20 cellular contexts compared by ENCODE assay signal in genomic region chr12:117679776-117680175, GRCh38.
A peak's percentile ranks its signal among the peaks of the same experiment; 100 is the strongest.
DNase-seq lines count a peak whose midpoint lies in the region; FAIRE-seq and TF ChIP-seq lines count a peak whose summit lies in the region.
"Had no signal": no experiment of that assay in that cellular context is flagged by ENCODE, and none has a peak within 500 bp of the region (broad histone marks: within the 10 kb centered on the region; RNA-seq: fewer than 3 reads in every experiment).

No MANE protein-coding gene starts in this region.

- H3K27ac ChIP-seq in adrenal gland: no peak overlapping the region

- no peak overlapping the region for H3K4me3 ChIP-seq in adrenal gland

- no peaks in the 10 kb centered on the region for H3K27me3 ChIP-seq in adrenal gland

- TF ChIP-seq CTCF in adrenal gland (IDR thresholded peaks at IDR 0.05): no peak

- DNase-seq in EH (ENCODE audit: low read depth) (peak; percentile 71), RCC 7860 (ENCODE audit: low spot score) (peak; percentile 38), dermis microvascular lymphatic vessel endothelial cell (ENCODE audit: low read depth in 2 of 2) (peak; percentile 70 to 80), myocyte (ENCODE audit: low read depth) (peak; percentile 2), NCI-H69 (lab: John Stamatoyannopoulos, UW) (no peak), UCSD-AML1 (lab: John Stamatoyannopoulos, UW; ENCODE audit: unreplicated experiment) (no peak), adrenal gland (no peak), NCI-H524 treated with DMSO at 0.1 percent for 48 hours (lab: John Stamatoyannopoulos, UW) (no peak)
- DNase-seq: activated CD8-positive, alpha-beta T cell treated with anti-CD3 and anti-CD28 coated beads, Interleukin-2, amount 10 ng/mL, durations not matched to agents 7 days and 5 days; anterior cingulate cortex; CD4-positive, CD25-positive, alpha-beta regulatory T cell; DMS 273 treated with DMSO at 0.1 percent for 48 hours; NCI-H1092 treated with DMSO at 0.1 percent for 48 hours; NCI-H1930; NCI-H526; nephron progenitor cell; RPMI8226; stimulated activated naive B cell treated with anti-CD40 and anti-IgM and Interleukin-4, amounts not matched to agents 10 μg/mL and 1 μg/mL and 100 μg/mL, for 72 hours had no signal

- no peaks in the 10 kb centered on the region for H3K36me3 ChIP-seq in adrenal gland (replicated peaks in 1 of 2)

- no peak for TF ChIP-seq POLR2A in adrenal gland (IDR thresholded peaks at IDR 0.05)

- H3K9me3 ChIP-seq in adrenal gland (replicated peaks in 1 of 3): no peaks in the 10 kb centered on the region

- no peak for FAIRE-seq in RCC 7860 (lab: Jason Lieb, UNC)
- FAIRE-seq: GM19239, islet of Langerhans had no signal

- intact Hi-C loops in adrenal gland (cut with DNase I): no loop called here

- H3K4me1 ChIP-seq in adrenal gland (replicated peaks in 1 of 2): no peaks in the 10 kb centered on the region

Comparison
In these comparisons a context has a peak if more than half of its experiments do, and no peak if none do; other contexts are left out.
1. DNase-seq: peak in EH (single experiment), RCC 7860 (single experiment), dermis microvascular lymphatic vessel endothelial cell (2 of 2) and myocyte (single experiment); none in NCI-H69 (single experiment), UCSD-AML1 (single experiment), adrenal gland (0 of 7) and NCI-H524 treated with DMSO at 0.1 percent for 48 hours (single experiment).